24 cellular contexts compared by ENCODE assay signal in genomic region chr3:111617406-111617805, GRCh38. TPM values are rescaled to one million over a fixed set of nuclear protein-coding genes. Genes with fewer than 3 reads are reported as not detected.
DNase-seq lines count a peak whose midpoint lies in the region; ATAC-seq and TF ChIP-seq lines count a peak whose summit lies in the region.
"Had no signal": no experiment of that assay in that cellular context is flagged by ENCODE, and none has a peak within 500 bp of the region (broad histone marks: within the 10 kb centered on the region; RNA-seq: fewer than 3 reads in every experiment).

No MANE protein-coding gene starts in this region.

- no peak overlapping the region for H4K8ac ChIP-seq in mesenchymal stem cell (ENCODE audit: low read length)

- CTCF ChIA-PET in activated CD8-positive, alpha-beta T cell treated with anti-CD3 and anti-CD28 coated beads for 36 hours (lab: Charles Lee), result interaction anchor here (1.0 to 6.1 kb wide), 10 partner anchors 11 to 304 kb away, joined by 3 to 63 read pairs (median 6); partner anchors contain the start of gene ZBED2

- no peak overlapping the region for H3K4me2 ChIP-seq in mesenchymal stem cell (ENCODE audit: low read length, poor library complexity, severe bottlenecking)
- H3K4me2 ChIP-seq: hepatocyte, neural progenitor cell had no signal

- H2BK15ac ChIP-seq in mesenchymal stem cell (ENCODE audit: low read depth, poor library complexity, severe bottlenecking), result no peak overlapping the region

- H2BK12ac ChIP-seq in mesenchymal stem cell (ENCODE audit: low read length in 2 of 2), result peak overlapping the region in 1 of 2 experiments; percentile 93

- no peaks in the 10 kb centered on the region for H3K36me3 ChIP-seq in mesenchymal stem cell (ENCODE audit: control insufficient read depth in 1 of 2, insufficient read depth in 2 of 2, low read depth in 1 of 2, low read length in 2 of 2)
- H3K36me3 ChIP-seq: neural progenitor cell, thoracic aorta, vagina, WERI-Rb-1 had no signal

- peaks cover 0 to 2% of the 10 kb centered on the region in 2 experiments for H3K27me3 ChIP-seq in mesenchymal stem cell (ENCODE audit: control insufficient read depth in 1 of 2, insufficient read depth in 1 of 2, low read length in 2 of 2)
- H3K27me3 ChIP-seq: hepatocyte, neural progenitor cell, vagina had no signal

- H3K4me1 ChIP-seq in mesenchymal stem cell (ENCODE audit: control insufficient read depth, insufficient read depth, low read depth, low read length), result peaks cover 6% of the 10 kb centered on the region
- H3K4me1 ChIP-seq: neural progenitor cell, vagina had no signal

- H3K36me3 Mint-ChIP-seq in activated naive CD4-positive, alpha-beta T cell treated with anti-CD3 and anti-CD28 coated beads, Interleukin-2, amount 50 U/mL, for 24 hours, result peaks cover 17% of the 10 kb centered on the region
- peaks cover 54% of the 10 kb centered on the region for H3K36me3 Mint-ChIP-seq in activated CD8-positive, alpha-beta T cell treated with anti-CD3 and anti-CD28 coated beads for 36 hours (ENCODE audit: low read depth)
- H3K36me3 Mint-ChIP-seq: neural progenitor cell had no signal

- H3K4ac ChIP-seq in mesenchymal stem cell (ENCODE audit: low read depth in 1 of 2, low read length in 2 of 2), result no peak overlapping the region

- intact Hi-C loops in activated CD8-positive, alpha-beta T cell treated with anti-CD3 and anti-CD28 coated beads for 36 hours (cut with micrococcal nuclease), result loop anchor here (2.0 to 5.0 kb wide), 2 partner anchors 40 to 71 kb away; no protein-coding TSS in a partner anchor

- no peak for DNase-seq in activated naive CD4-positive, alpha-beta T cell treated with anti-CD3 and anti-CD28 coated beads, Interleukin-2, amount 50 U/mL, for 16 hours
- peak; percentile 47 for DNase-seq in activated CD8-positive, alpha-beta T cell treated with anti-CD3 and anti-CD28 coated beads for 36 hours
- no peak for DNase-seq in mesenchymal stem cell
- DNase-seq in glomerular visceral epithelial cell (ENCODE audit: extremely low spot score), result no peak
- no peak for DNase-seq in superior temporal gyrus (ENCODE audit: extremely low spot score)
- DNase-seq: DMS53; effector CD8-positive, alpha-beta T cell; foreskin melanocyte; GDM1; H7; left ventricle myocardium superior; NCI-H1105 treated with DMSO at 0.1 percent for 48 hours; NCI-H2081; NCI-H446 treated with DMSO at 0.1 percent for 48 hours; WERI-Rb-1 had no signal

- no peak for TF ChIP-seq CTCF in activated CD8-positive, alpha-beta T cell treated with anti-CD3 and anti-CD28 coated beads for 36 hours (IDR thresholded peaks at IDR 0.05)

- no peaks in the 10 kb centered on the region for H3K9me3 ChIP-seq in mesenchymal stem cell (ENCODE audit: control insufficient read depth, low read length)
- H3K9me3 ChIP-seq: thoracic aorta, vagina had no signal

- peak overlapping the region in 1 of 2 experiments; percentile 70 for H3K18ac ChIP-seq in mesenchymal stem cell (ENCODE audit: low read depth in 1 of 2, low read length in 2 of 2)

- no peaks in the 10 kb centered on the region for H3K9me3 Mint-ChIP-seq in activated naive CD4-positive, alpha-beta T cell treated with anti-CD3 and anti-CD28 coated beads, Interleukin-2, amount 50 U/mL, for 24 hours
- peaks cover 8% of the 10 kb centered on the region for H3K9me3 Mint-ChIP-seq in activated CD8-positive, alpha-beta T cell treated with anti-CD3 and anti-CD28 coated beads for 36 hours

- POLR2A ChIA-PET in activated CD8-positive, alpha-beta T cell treated with anti-CD3 and anti-CD28 coated beads for 36 hours (lab: Charles Lee), result interaction anchor here (0.7 to 2.0 kb wide), 6 partner anchors 9 to 74 kb away, joined by 3 to 10 read pairs (median 4); partner anchors contain the start of gene ZBED2

- H3K9ac ChIP-seq in mesenchymal stem cell (ENCODE audit: low read length), result no peak overlapping the region
- H3K9ac ChIP-seq: neural progenitor cell had no signal

- H2BK5ac ChIP-seq in mesenchymal stem cell (ENCODE audit: low read depth, low read length, poor library complexity, severe bottlenecking), result no peak overlapping the region

- H3K4me3 Mint-ChIP-seq in activated naive CD4-positive, alpha-beta T cell treated with anti-CD3 and anti-CD28 coated beads, Interleukin-2, amount 50 U/mL, for 24 hours, result no peak overlapping the region
- no peak overlapping the region for H3K4me3 Mint-ChIP-seq in activated CD8-positive, alpha-beta T cell treated with anti-CD3 and anti-CD28 coated beads for 36 hours
- H3K4me3 Mint-ChIP-seq: neural progenitor cell had no signal

- H2AK5ac ChIP-seq in mesenchymal stem cell (ENCODE audit: low read length, severe bottlenecking), result no peak overlapping the region

- H3K79me1 ChIP-seq in mesenchymal stem cell (replicated peaks; ENCODE audit: low read length, poor library complexity, severe bottlenecking), result no peaks in the 10 kb centered on the region

- peaks cover 74% of the 10 kb centered on the region for H3K4me1 Mint-ChIP-seq in activated naive CD4-positive, alpha-beta T cell treated with anti-CD3 and anti-CD28 coated beads, Interleukin-2, amount 50 U/mL, for 24 hours
- peaks cover 80% of the 10 kb centered on the region for H3K4me1 Mint-ChIP-seq in activated CD8-positive, alpha-beta T cell treated with anti-CD3 and anti-CD28 coated beads for 36 hours (ENCODE audit: low read depth)
- H3K4me1 Mint-ChIP-seq: neural progenitor cell had no signal

- H3K4me3 ChIP-seq in mesenchymal stem cell (ENCODE audit: insufficient read depth in 1 of 2, low read depth in 1 of 2, low read length in 2 of 2), result no peak overlapping the region
- H3K4me3 ChIP-seq: hepatocyte, neural progenitor cell, thoracic aorta, vagina had no signal

- no peak overlapping the region for H3K14ac ChIP-seq in mesenchymal stem cell (ENCODE audit: low read length in 2 of 2)

- H2BK120ac ChIP-seq in mesenchymal stem cell (ENCODE audit: low read depth, low read length), result peak overlapping the region; percentile 24

- H2AFZ ChIP-seq in mesenchymal stem cell (ENCODE audit: low read depth, low read length), result no peak overlapping the region
- H2AFZ ChIP-seq: hepatocyte, neural progenitor cell had no signal

- WGBS in mesenchymal stem cell, result 96% methylated on average over 3 of the region's 3 CpGs

- no peaks in the 10 kb centered on the region for H3K27me3 Mint-ChIP-seq in activated naive CD4-positive, alpha-beta T cell treated with anti-CD3 and anti-CD28 coated beads, Interleukin-2, amount 50 U/mL, for 24 hours
- H3K27me3 Mint-ChIP-seq in activated CD8-positive, alpha-beta T cell treated with anti-CD3 and anti-CD28 coated beads for 36 hours, result no peaks in the 10 kb centered on the region

- no peak for ATAC-seq in activated CD8-positive, alpha-beta T cell treated with anti-CD3 and anti-CD28 coated beads for 36 hours
- no peak for ATAC-seq in GM19467 (IDR thresholded peaks at IDR 0.05; ENCODE audit: unreplicated experiment)
- ATAC-seq: left ventricle myocardium superior had no signal

- peak overlapping the region; percentile 98 for H3K27ac Mint-ChIP-seq in activated naive CD4-positive, alpha-beta T cell treated with anti-CD3 and anti-CD28 coated beads, Interleukin-2, amount 50 U/mL, for 24 hours
- H3K27ac Mint-ChIP-seq in activated CD8-positive, alpha-beta T cell treated with anti-CD3 and anti-CD28 coated beads for 36 hours, result peak overlapping the region; percentile 93
- H3K27ac Mint-ChIP-seq: neural progenitor cell, progenitor cell of endocrine pancreas had no signal

- no peak overlapping the region for H4K91ac ChIP-seq in mesenchymal stem cell (ENCODE audit: low read length)

- H3K23ac ChIP-seq in mesenchymal stem cell (ENCODE audit: low read length in 2 of 2), result no peak overlapping the region

- H3K27ac ChIP-seq in mesenchymal stem cell (ENCODE audit: low read length, poor library complexity, severe bottlenecking), result no peak overlapping the region
- H3K27ac ChIP-seq: hepatocyte, neural progenitor cell, thoracic aorta, vagina, WERI-Rb-1 had no signal

RNA-seq across cellular contexts. Expression of gene ZBED2, which starts 22.3 kb away (rescaled TPM):
- 100 to 1,000 TPM; 226 to 235 TPM for total RNA-seq in activated CD8-positive, alpha-beta T cell treated with anti-CD3 and anti-CD28 coated beads for 36 hours
- 0.01 TPM for polyA plus RNA-seq in mesenchymal stem cell (2013, experiment 1 of 2)
- not detected for polyA plus RNA-seq in mesenchymal stem cell (2013, experiment 2 of 2)
- total RNA-seq: H7, left ventricle myocardium superior, mononuclear cell, progenitor cell of endocrine pancreas, SK-MEL-5, thoracic aorta had no signal

RNA-seq across cellular contexts. Expression of gene PLCXD2, which starts 57.1 kb away (rescaled TPM):
- 10 to 100 TPM; 10.8 to 11.4 TPM for total RNA-seq in activated CD8-positive, alpha-beta T cell treated with anti-CD3 and anti-CD28 coated beads for 36 hours
- polyA plus RNA-seq in mesenchymal stem cell (2013, experiment 1 of 2), result 0.83 TPM
- 0.84 TPM for polyA plus RNA-seq in mesenchymal stem cell (2013, experiment 2 of 2)
